25 cellular contexts compared by ENCODE assay signal in genomic region chr20:50325651-50326050, GRCh38.
"Had no signal": no experiment of that assay in that cellular context is flagged by ENCODE, and none has a peak within 500 bp of the region (broad histone marks: within the 10 kb centered on the region; RNA-seq: fewer than 3 reads in every experiment).

No MANE protein-coding gene starts in this region.

- H3K9me3 ChIP-seq: MG63, Peyer's patch, SJSA1 had no signal

- H3K4me2 ChIP-seq: PC-9 had no signal

- DNase-seq: Karpas-422; KG1; NCI-H1092; NCI-H1436; NCI-H187; NCI-H2029; NCI-H2081 treated with DMSO at 0.1 percent for 48 hours; NCI-H2171; NCI-H226; NCI-H446; NCI-H510A; NCI-H524 treated with DMSO at 0.1 percent for 48 hours; NCI-H69; NCI-H774; NK-92 treated with Interleukin-12 subunit alpha and Interleukin-12 subunit beta, amount 100 ng/mL, for 24 hours; OCI-M1; PC-9; Peyer's patch; Right ventricle myocardium superior; RPMI8226; SIG-M5 had no signal

- H3K27ac ChIP-seq: HL-60, PC-9, Peyer's patch, SJSA1, SK-N-MC had no signal

- H3K27me3 ChIP-seq: MG63, Peyer's patch, SJSA1 had no signal

- H2AFZ ChIP-seq: PC-9 had no signal

- H3K4me3 ChIP-seq: MG63, PC-9, Peyer's patch, SJSA1, SK-N-MC had no signal

- H3K36me3 ChIP-seq: MG63, Peyer's patch, SJSA1 had no signal
